ENCODE assay signal across 10 cellular contexts in genomic region chr4:23890369-23891063, GRCh38. TPM values are rescaled to one million over a fixed set of nuclear protein-coding genes. Genes with fewer than 3 reads are reported as not detected.
DNase-seq lines count a peak whose midpoint lies in the region; ATAC-seq, FAIRE-seq and TF ChIP-seq lines count a peak whose summit lies in the region.
"Had no signal": no experiment of that assay in that cellular context is flagged by ENCODE, and none has a peak within 500 bp of the region (broad histone marks: within the 10 kb centered on the region; RNA-seq: fewer than 3 reads in every experiment).

No MANE protein-coding gene starts in this region.

- ATAC-seq in gastrocnemius medialis (peak in 1 of 2 donors; percentile 15), T-helper 17 cell (no peak)
- ATAC-seq in activated CD4-positive, alpha-beta T cell treated with anti-CD3 and anti-CD28 coated beads for 36 hours = no peak

- H3K23ac ChIP-seq in H9 (ENCODE audit: insufficient read length, low read depth, low read length) = no peak overlapping the region

- no peak overlapping the region for H4K91ac ChIP-seq in H9 (ENCODE audit: insufficient read length, low read depth, low read length)

- TF ChIP-seq CTCF in H9 (conservative IDR thresholded peaks at IDR 0.05) (no peak), MCF 10A (IDR thresholded peaks at IDR 0.05; ENCODE audit: unreplicated experiment) (no peak), kidney (IDR thresholded peaks at IDR 0.05; ENCODE audit: borderline replicate concordance, extremely low read depth, insufficient read depth) (no peak), gastrocnemius medialis (IDR thresholded peaks at IDR 0.05 in 4 of 5, conservative IDR thresholded peaks at IDR 0.05 in 1 of 5) (no peak)

- H3K4me3 ChIP-seq in kidney (ENCODE audit: low read length in 2 of 2) (peak overlapping the region; percentile 77 to 98), gastrocnemius medialis (peak overlapping the region; percentile 65 to 77 (median 69))

- H3K27me3 ChIP-seq in H9 (ENCODE audit: insufficient read depth, low read length) (no peaks in the 10 kb centered on the region; the same call in 1 of the 2 replicates), gastrocnemius medialis (no peaks in the 10 kb centered on the region)

- H3K18ac ChIP-seq in H9 (ENCODE audit: insufficient read length, low read depth, low read length) = no peak overlapping the region

- H3K4me2 ChIP-seq in H9 (ENCODE audit: insufficient read depth, insufficient read length, low read length) = peak overlapping the region; percentile 48

- H3K36me3 ChIP-seq in kidney (ENCODE audit: control insufficient read depth in 1 of 2, insufficient read depth in 2 of 2, low read length in 2 of 2) (no peaks in the 10 kb centered on the region), gastrocnemius medialis (no peaks in the 10 kb centered on the region)

- CTCF ChIA-PET in MCF 10A (lab: Yijun Ruan, JAX) = interaction anchor here (0.6 to 1.5 kb wide), 8 partner anchors 11 to 1172 kb away, joined by 3 to 11 read pairs (median 4); no protein-coding TSS in a partner anchor
- CTCF ChIA-PET in activated CD4-positive, alpha-beta memory T cell treated with anti-CD3 and anti-CD28 coated beads, Interleukin-2, amount 10 ng/mL, durations not matched to agents 7 days and 5 days (lab: Charles Lee) = no interaction called here
- CTCF ChIA-PET in activated CD4-positive, alpha-beta T cell treated with anti-CD3 and anti-CD28 coated beads for 36 hours (lab: Charles Lee) = interaction anchor here (0.6 kb wide), 1 partner anchor 308 kb away, joined by 3 read pairs; no protein-coding TSS in a partner anchor

- no peak overlapping the region for H2BK15ac ChIP-seq in H9 (ENCODE audit: low read depth, low read length)

- intact Hi-C loops in MCF 10A (cut with micrococcal nuclease) = no loop called here
- intact Hi-C loops in kidney (cut with DNase I) = no loop called here
- intact Hi-C loops in gastrocnemius medialis (cut with DNase I; ENCODE audit: low total_unique reads) = loop anchor here (1.0 kb wide), 1 partner anchor 40 kb away; no protein-coding TSS in a partner anchor
- intact Hi-C loops in activated CD4-positive, alpha-beta T cell treated with anti-CD3 and anti-CD28 coated beads for 36 hours (cut with DNase I, micrococcal nuclease) = no loop called here

- no TSS peak for BruUV-seq in MCF 10A (replicated peaks; lab: Mats Ljungman, UMichigan)

- no peak for DNase-seq in H9
- DNase-seq in MCF 10A (ENCODE audit: unreplicated experiment) = peak; percentile 11
- DNase-seq in kidney = no peak
- DNase-seq in gastrocnemius medialis = no peak
- no peak for DNase-seq in RKO (ENCODE audit: low spot score)
- no peak for DNase-seq in activated CD4-positive, alpha-beta memory T cell treated with anti-CD3 and anti-CD28 coated beads, Interleukin-2, amount 10 ng/mL, durations not matched to agents 7 days and 5 days
- no peak for DNase-seq in T-helper 17 cell
- DNase-seq in activated CD4-positive, alpha-beta T cell treated with anti-CD3 and anti-CD28 coated beads for 36 hours = no peak
- DNase-seq: activated CD4-positive, alpha-beta T cell treated with anti-CD3 and anti-CD28 coated beads, Interleukin-2, amount 50 U/mL, for 1 hour had no signal

- no peaks in the 10 kb centered on the region for H3K9me3 Mint-ChIP-seq in H9
- no peaks in the 10 kb centered on the region for H3K9me3 Mint-ChIP-seq in MCF 10A (ENCODE audit: unreplicated experiment)
- no peaks in the 10 kb centered on the region for H3K9me3 Mint-ChIP-seq in activated CD4-positive, alpha-beta memory T cell treated with anti-CD3 and anti-CD28 coated beads, Interleukin-2, amount 10 ng/mL, durations not matched to agents 7 days and 5 days
- no peaks in the 10 kb centered on the region for H3K9me3 Mint-ChIP-seq in activated CD4-positive, alpha-beta T cell treated with anti-CD3 and anti-CD28 coated beads for 36 hours (ENCODE audit: low read depth)

- no peak overlapping the region for H3K14ac ChIP-seq in H9 (ENCODE audit: insufficient read depth, low read length)

- H2AK5ac ChIP-seq in H9 (ENCODE audit: insufficient read length, low read length) = no peak overlapping the region

- H4K8ac ChIP-seq in H9 (replicated peaks; ENCODE audit: insufficient read length, low read depth, low read length) = no peak overlapping the region

- peaks cover 14% of the 10 kb centered on the region; the same call in 1 of the 2 replicates for H3K4me1 ChIP-seq in H9 (ENCODE audit: insufficient read depth, low read length)
- H3K4me1 ChIP-seq in kidney (ENCODE audit: control insufficient read depth in 1 of 2, insufficient read depth in 1 of 2, low read depth in 1 of 2, low read length in 2 of 2) = peaks cover 6% of the 10 kb centered on the region in 2 donors
- H3K4me1 ChIP-seq in gastrocnemius medialis = peaks cover 21 to 36% of the 10 kb centered on the region in 2 donors

- no peak overlapping the region for H4K5ac ChIP-seq in H9 (ENCODE audit: insufficient read length, low read depth, low read length)

- H3K27me3 Mint-ChIP-seq in H9 (ENCODE audit: low read depth) = peaks cover 37% of the 10 kb centered on the region
- H3K27me3 Mint-ChIP-seq in MCF 10A (ENCODE audit: insufficient read depth, unreplicated experiment) = no peaks in the 10 kb centered on the region
- H3K27me3 Mint-ChIP-seq in activated CD4-positive, alpha-beta memory T cell treated with anti-CD3 and anti-CD28 coated beads, Interleukin-2, amount 10 ng/mL, durations not matched to agents 7 days and 5 days = peaks cover 7% of the 10 kb centered on the region
- H3K27me3 Mint-ChIP-seq in T-helper 17 cell = peaks cover 8% of the 10 kb centered on the region
- peaks cover 25% of the 10 kb centered on the region for H3K27me3 Mint-ChIP-seq in activated CD4-positive, alpha-beta T cell treated with anti-CD3 and anti-CD28 coated beads for 36 hours

- peaks cover 3% of the 10 kb centered on the region for H3K23me2 ChIP-seq in H9 (ENCODE audit: insufficient read length, low read depth, low read length, poor library complexity, severe bottlenecking)

- no peaks in the 10 kb centered on the region for H3K79me2 ChIP-seq in H9 (ENCODE audit: insufficient read depth, low read length)

- FAIRE-seq in kidney (lab: Jason Lieb, UNC) = no peak
- FAIRE-seq: G401.6 had no signal

- no peak overlapping the region for H3T11ph ChIP-seq in H9 (ENCODE audit: low read length)

- H3K4me3 Mint-ChIP-seq in H9 (peak overlapping the region in 1 of 2 experiments; percentile 23; a peak in 3 of 5 replicates), MCF 10A (ENCODE audit: unreplicated experiment) (peak overlapping the region; percentile 71), T-helper 17 cell (no peak overlapping the region)
- H3K4me3 Mint-ChIP-seq in activated CD4-positive, alpha-beta memory T cell treated with anti-CD3 and anti-CD28 coated beads, Interleukin-2, amount 10 ng/mL, durations not matched to agents 7 days and 5 days = no peak overlapping the region
- H3K4me3 Mint-ChIP-seq in activated CD4-positive, alpha-beta T cell treated with anti-CD3 and anti-CD28 coated beads for 36 hours = no peak overlapping the region

- no peak overlapping the region for H3K9ac ChIP-seq in H9 (ENCODE audit: extremely low read depth, insufficient read length, low read length)
- peak overlapping the region; percentile 64 to 89 for H3K9ac ChIP-seq in kidney (ENCODE audit: low read length in 2 of 2)

- H2BK12ac ChIP-seq in H9 (ENCODE audit: insufficient read length, low read depth, low read length) = no peak overlapping the region

- POLR2A ChIA-PET in MCF 10A (lab: Yijun Ruan, JAX) = interaction anchor here (0.6 to 1.9 kb wide), 15 partner anchors 9 to 1398 kb away, joined by 3 to 8 read pairs (median 4); no protein-coding TSS in a partner anchor
- POLR2A ChIA-PET in activated CD4-positive, alpha-beta memory T cell treated with anti-CD3 and anti-CD28 coated beads, Interleukin-2, amount 10 ng/mL, durations not matched to agents 7 days and 5 days (lab: Charles Lee) = no interaction called here
- POLR2A ChIA-PET in activated CD4-positive, alpha-beta T cell treated with anti-CD3 and anti-CD28 coated beads for 36 hours (lab: Charles Lee) = no interaction called here

- no peaks in the 10 kb centered on the region for H3K9me3 ChIP-seq in H9 (ENCODE audit: control insufficient read depth, low read depth, low read length)
- no peaks in the 10 kb centered on the region for H3K9me3 ChIP-seq in kidney (ENCODE audit: control insufficient read depth in 1 of 2, low read length in 2 of 2)
- no peaks in the 10 kb centered on the region for H3K9me3 ChIP-seq in gastrocnemius medialis
- H3K9me3 ChIP-seq in T-helper 17 cell (ENCODE audit: control insufficient read depth, low read length, poor library complexity, severe bottlenecking) = no peaks in the 10 kb centered on the region

- H3K36me3 Mint-ChIP-seq in H9 (ENCODE audit: insufficient read depth in 1 of 3, low read depth in 3 of 3) (no peaks in the 10 kb centered on the region), MCF 10A (ENCODE audit: insufficient read depth, unreplicated experiment) (peaks cover 8% of the 10 kb centered on the region), T-helper 17 cell (ENCODE audit: low read depth) (no peaks in the 10 kb centered on the region)
- H3K36me3 Mint-ChIP-seq in activated CD4-positive, alpha-beta memory T cell treated with anti-CD3 and anti-CD28 coated beads, Interleukin-2, amount 10 ng/mL, durations not matched to agents 7 days and 5 days (ENCODE audit: low read depth) = no peaks in the 10 kb centered on the region
- no peaks in the 10 kb centered on the region for H3K36me3 Mint-ChIP-seq in activated CD4-positive, alpha-beta T cell treated with anti-CD3 and anti-CD28 coated beads for 36 hours (ENCODE audit: low read depth)

- H4K20me1 ChIP-seq in H9 (ENCODE audit: control insufficient read depth, insufficient read depth, insufficient read length) = no peaks in the 10 kb centered on the region

- TF ChIP-seq POLR2A in gastrocnemius medialis (IDR thresholded peaks at IDR 0.05) = no peak

- no CpG with 5 or more reads among the region's 9 CpGs for WGBS in H9 (ENCODE audit: extremely low coverage, insufficient read length, low lambda C conversion rate)

- no peak overlapping the region for H3K27ac ChIP-seq in H9 (ENCODE audit: insufficient read length, low read depth, low read length)
- peak overlapping the region; percentile 83 to 95 for H3K27ac ChIP-seq in kidney (ENCODE audit: low read depth in 2 of 2, low read length in 2 of 2)
- peak overlapping the region; percentile 84 to 99 (median 90) for H3K27ac ChIP-seq in gastrocnemius medialis

- no peak overlapping the region for H3K56ac ChIP-seq in H9 (ENCODE audit: insufficient read length, low read depth, low read length)

- H3K27ac Mint-ChIP-seq in H9 = no peak overlapping the region
- no peak overlapping the region for H3K27ac Mint-ChIP-seq in MCF 10A (ENCODE audit: low read depth, unreplicated experiment)
- no peak overlapping the region for H3K27ac Mint-ChIP-seq in activated CD4-positive, alpha-beta memory T cell treated with anti-CD3 and anti-CD28 coated beads, Interleukin-2, amount 10 ng/mL, durations not matched to agents 7 days and 5 days
- H3K27ac Mint-ChIP-seq in T-helper 17 cell = no peak overlapping the region
- no peak overlapping the region for H3K27ac Mint-ChIP-seq in activated CD4-positive, alpha-beta T cell treated with anti-CD3 and anti-CD28 coated beads for 36 hours

- no peak overlapping the region for H2BK5ac ChIP-seq in H9 (ENCODE audit: insufficient read length, low read length)

- peak overlapping the region; percentile 49 for H2AFZ ChIP-seq in H9 (ENCODE audit: low read length)

- H3K79me1 ChIP-seq in H9 (ENCODE audit: insufficient read depth, low read depth, low read length, poor library complexity, severe bottlenecking) = no peaks in the 10 kb centered on the region

- H3K4me1 Mint-ChIP-seq in H9 (peaks cover 50 to 53% of the 10 kb centered on the region in 2 experiments), MCF 10A (ENCODE audit: insufficient read depth, unreplicated experiment) (peaks cover 27% of the 10 kb centered on the region), T-helper 17 cell (peaks cover 8% of the 10 kb centered on the region)
- H3K4me1 Mint-ChIP-seq in activated CD4-positive, alpha-beta memory T cell treated with anti-CD3 and anti-CD28 coated beads, Interleukin-2, amount 10 ng/mL, durations not matched to agents 7 days and 5 days = no peaks in the 10 kb centered on the region
- H3K4me1 Mint-ChIP-seq in activated CD4-positive, alpha-beta T cell treated with anti-CD3 and anti-CD28 coated beads for 36 hours = peaks cover 19% of the 10 kb centered on the region

- in situ Hi-C loops in gastrocnemius medialis (cut with MboI; ENCODE audit: low sequenced_read_pairs in 4 of 4) = no loop called here

- no peak overlapping the region for H2BK120ac ChIP-seq in H9 (ENCODE audit: low read depth, low read length, poor library complexity, severe bottlenecking)

- no peak overlapping the region for H2BK20ac ChIP-seq in H9 (ENCODE audit: low read depth, low read length, poor library complexity, severe bottlenecking)

- no peak overlapping the region for H3K4ac ChIP-seq in H9 (ENCODE audit: low read depth, low read length)

RNA-seq across cellular contexts. Expression of gene PPARGC1A, which starts 0.7 kb away (rescaled TPM):
- total RNA-seq in H9 (2021) = 1.2 and 1.7 TPM in 2 replicates
- 0.12 and 0.49 TPM in 2 replicates for total RNA-seq in MCF 10A (2022)
- total RNA-seq in kidney = 80.8 TPM
- 22.8 TPM for polyA plus RNA-seq in kidney (ENCODE audit: insufficient read depth, low read depth, low replicate concordance)
- total RNA-seq in gastrocnemius medialis = 10 to 100 TPM; 30.6 to 68.9 (median 52.3) TPM
- not detected for total RNA-seq in activated CD4-positive, alpha-beta memory T cell treated with anti-CD3 and anti-CD28 coated beads, Interleukin-2, amount 10 ng/mL, durations not matched to agents 7 days and 5 days
- not detected for total RNA-seq in T-helper 17 cell
- not detected for total RNA-seq in activated CD4-positive, alpha-beta T cell treated with anti-CD3 and anti-CD28 coated beads for 36 hours

Comparison
In these comparisons a context has a peak if more than half of its experiments do, and no peak if none do; other contexts are left out.
1. RNA of gene PPARGC1A, which starts 0.7 kb away (total RNA-seq): 80.8 TPM in kidney (single experiment) and 30.6 to 68.9 TPM in gastrocnemius medialis; 1.2 to 1.7 TPM in H9, 0.12 to 0.49 TPM in MCF 10A, not detected in activated CD4-positive, alpha-beta memory T cell treated with anti-CD3 and anti-CD28 coated beads, Interleukin-2, amount 10 ng/mL, durations not matched to agents 7 days and 5 days, not detected in T-helper 17 cell and not detected in activated CD4-positive, alpha-beta T cell treated with anti-CD3 and anti-CD28 coated beads for 36 hours; every median in the first group is over 10 times any median in the second.